15 cellular contexts compared by ENCODE assay signal in genomic region chr1:61636814-61637213, GRCh38.
"Had no signal": no experiment of that assay in that cellular context is flagged by ENCODE, and none has a peak within 500 bp of the region (broad histone marks: within the 10 kb centered on the region; RNA-seq: fewer than 3 reads in every experiment).

No MANE protein-coding gene starts in this region.

- H3K36me3 ChIP-seq: lower lobe of right lung, pancreas, uterus had no signal

- H3K27me3 ChIP-seq: pancreas, uterus had no signal

- H3K27me3 Mint-ChIP-seq: activated B cell treated with CpG ODN at 0.5 μM for 24 hours; stimulated activated naive CD8-positive, alpha-beta T cell treated with anti-CD3 and anti-CD28 coated beads, Interleukin-15, Interleukin-2, amounts not matched to agents 100 ng/mL and 50 ng/mL, for 24 hours had no signal

- H3K4me1 Mint-ChIP-seq: activated T-helper 17 cell treated with anti-CD3 and anti-CD28 coated beads, Interleukin-2, amount 50 U/mL, for 72 hours had no signal

- H3K36me3 Mint-ChIP-seq: mesothelial cell of epicardium had no signal

- H3K27ac Mint-ChIP-seq: activated B cell treated with CpG ODN at 0.5 μM for 24 hours; activated CD4-positive, alpha-beta T cell treated with anti-CD3 and anti-CD28 coated beads, Interleukin-2, amount 10 ng/mL, durations not matched to agents 24 days and 14 days; activated naive CD4-positive, alpha-beta T cell treated with anti-CD3 and anti-CD28 coated beads for 36 hours; activated T-helper 17 cell treated with anti-CD3 and anti-CD28 coated beads, Interleukin-2, amount 50 U/mL, for 72 hours; stimulated activated naive CD8-positive, alpha-beta T cell treated with anti-CD3 and anti-CD28 coated beads, Interleukin-15, Interleukin-2, amounts not matched to agents 100 ng/mL and 50 ng/mL, for 24 hours had no signal

- H3K9me3 Mint-ChIP-seq: activated B cell treated with CpG ODN at 0.5 μM for 24 hours; activated CD4-positive, alpha-beta T cell treated with anti-CD3 and anti-CD28 coated beads, Interleukin-2, amount 10 ng/mL, durations not matched to agents 24 days and 14 days; activated naive CD4-positive, alpha-beta T cell treated with anti-CD3 and anti-CD28 coated beads for 36 hours; activated T-helper 17 cell treated with anti-CD3 and anti-CD28 coated beads, Interleukin-2, amount 50 U/mL, for 72 hours; mesothelial cell of epicardium; stimulated activated naive CD8-positive, alpha-beta T cell treated with anti-CD3 and anti-CD28 coated beads, Interleukin-15, Interleukin-2, amounts not matched to agents 100 ng/mL and 50 ng/mL, for 24 hours had no signal

- H3K9me3 ChIP-seq: lower lobe of right lung, pancreas, uterus had no signal

- DNase-seq: activated B cell treated with CpG ODN at 0.5 μM for 24 hours; activated CD4-positive, alpha-beta T cell treated with anti-CD3 and anti-CD28 coated beads, Interleukin-2, amount 10 ng/mL, durations not matched to agents 24 days and 14 days; activated naive CD4-positive, alpha-beta T cell treated with anti-CD3 and anti-CD28 coated beads for 36 hours; central memory CD4-positive, alpha-beta T cell; cortex of kidney; effector memory CD4-positive, alpha-beta T cell; erythroblast; lower lobe of right lung; pancreas; retina; stimulated activated CD4-positive, alpha-beta T cell treated with anti-CD3 and anti-CD28 coated beads, Interleukin-4, amount 100 ng/mL, for 24 hours; uterus had no signal

- FAIRE-seq: pancreas had no signal

- H3K27ac ChIP-seq: pancreas had no signal

- ATAC-seq: activated T-helper 17 cell treated with anti-CD3 and anti-CD28 coated beads, Interleukin-2, amount 50 U/mL, for 72 hours; lower lobe of right lung; pancreas had no signal

- H3K4me3 ChIP-seq: lower lobe of right lung, pancreas, uterus had no signal

- H3K4me1 ChIP-seq: pancreas had no signal

- H3K4me3 Mint-ChIP-seq: activated B cell treated with CpG ODN at 0.5 μM for 24 hours; activated CD4-positive, alpha-beta T cell treated with anti-CD3 and anti-CD28 coated beads, Interleukin-2, amount 10 ng/mL, durations not matched to agents 24 days and 14 days; activated naive CD4-positive, alpha-beta T cell treated with anti-CD3 and anti-CD28 coated beads for 36 hours; activated T-helper 17 cell treated with anti-CD3 and anti-CD28 coated beads, Interleukin-2, amount 50 U/mL, for 72 hours; mesothelial cell of epicardium; stimulated activated naive CD8-positive, alpha-beta T cell treated with anti-CD3 and anti-CD28 coated beads, Interleukin-15, Interleukin-2, amounts not matched to agents 100 ng/mL and 50 ng/mL, for 24 hours had no signal
